Comparison of ENCODE assay signal across 21 cellular contexts in the genomic region with DNA sequence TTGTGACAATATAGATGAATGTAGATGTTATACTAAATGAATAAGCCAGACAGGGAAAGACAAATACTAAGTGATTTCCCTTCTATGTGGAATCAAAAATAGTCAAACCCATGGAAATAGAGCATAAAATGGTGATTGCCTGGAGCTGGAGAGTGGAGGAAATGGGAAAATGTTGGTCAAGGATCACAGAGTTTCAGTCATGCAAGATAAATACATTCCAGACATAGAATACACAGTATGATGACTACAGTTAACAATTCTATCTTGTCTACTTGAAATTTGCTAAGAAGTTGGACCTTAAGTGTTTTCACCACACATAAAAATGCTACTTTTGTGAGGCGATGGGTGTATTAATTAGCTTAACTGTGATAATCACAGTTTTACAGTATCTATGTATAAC.
"Had no signal": no experiment of that assay in that cellular context is flagged by ENCODE, and none has a peak within 500 bp of the region (broad histone marks: within the 10 kb centered on the region; RNA-seq: fewer than 3 reads in every experiment).

No MANE protein-coding gene starts in this region.

- H3K4me3 Mint-ChIP-seq: activated B cell treated with CpG ODN at 0.5 μM for 24 hours; activated T-cell treated with anti-CD3 and anti-CD28 coated beads, Interleukin-2, amount 50 U/mL, for 4 hours; central memory CD8-positive, alpha-beta T cell; effector memory CD8-positive, alpha-beta T cell; natural killer cell treated with Interleukin-12 subunit alpha and Interleukin-12 subunit beta and Interleukin-15 and Interleukin-18, amount 100 ng/mL, for 72 hours; stimulated activated effector memory CD8-positive, alpha-beta T cell treated with anti-CD3 and anti-CD28 coated beads, Interleukin-12 subunit alpha, Interleukin-12 subunit beta, amount 100 ng/mL, for 72 hours; stimulated activated naive CD8-positive, alpha-beta T cell treated with anti-CD3 and anti-CD28 coated beads, Interleukin-15, amount 100 ng/mL, for 72 hours had no signal

- ATAC-seq: activated T-cell treated with anti-CD3 and anti-CD28 coated beads, Interleukin-2, amount 50 U/mL, for 4 hours; effector memory CD8-positive, alpha-beta T cell; heart right ventricle; natural killer cell treated with Interleukin-12 subunit alpha and Interleukin-12 subunit beta and Interleukin-15 and Interleukin-18, amount 100 ng/mL, for 72 hours; pancreas; psoas muscle; right cardiac atrium; stimulated activated effector memory CD8-positive, alpha-beta T cell treated with anti-CD3 and anti-CD28 coated beads, Interleukin-12 subunit alpha, Interleukin-12 subunit beta, amount 100 ng/mL, for 72 hours; stimulated activated naive CD8-positive, alpha-beta T cell treated with anti-CD3 and anti-CD28 coated beads, Interleukin-15, amount 100 ng/mL, for 72 hours had no signal

- H3K4me1 Mint-ChIP-seq: activated B cell treated with CpG ODN at 0.5 μM for 24 hours; central memory CD8-positive, alpha-beta T cell; stimulated activated effector memory CD8-positive, alpha-beta T cell treated with anti-CD3 and anti-CD28 coated beads, Interleukin-12 subunit alpha, Interleukin-12 subunit beta, amount 100 ng/mL, for 72 hours; stimulated activated naive CD8-positive, alpha-beta T cell treated with anti-CD3 and anti-CD28 coated beads, Interleukin-15, amount 100 ng/mL, for 72 hours had no signal

- H3K27ac Mint-ChIP-seq: activated B cell treated with CpG ODN at 0.5 μM for 24 hours; activated T-helper 2 cell treated with anti-CD3 and anti-CD28 coated beads, Interferon-gamma antibody, Interleukin-2, Interleukin-4, amounts not matched to agents 10 μg/mL and 5 μg/mL and 100 μg/mL, durations not matched to agents 14 hours and 24 hours and 36 hours; effector memory CD8-positive, alpha-beta T cell; natural killer cell treated with Interleukin-12 subunit alpha and Interleukin-12 subunit beta and Interleukin-15 and Interleukin-18, amount 100 ng/mL, for 72 hours; stimulated activated effector memory CD8-positive, alpha-beta T cell treated with anti-CD3 and anti-CD28 coated beads, Interleukin-12 subunit alpha, Interleukin-12 subunit beta, amount 100 ng/mL, for 72 hours; stimulated activated naive CD8-positive, alpha-beta T cell treated with anti-CD3 and anti-CD28 coated beads, Interleukin-15, amount 100 ng/mL, for 72 hours had no signal

- H3K27me3 Mint-ChIP-seq: activated B cell treated with CpG ODN at 0.5 μM for 24 hours; central memory CD8-positive, alpha-beta T cell; effector memory CD8-positive, alpha-beta T cell; natural killer cell treated with Interleukin-12 subunit alpha and Interleukin-12 subunit beta and Interleukin-15 and Interleukin-18, amount 100 ng/mL, for 72 hours; stimulated activated naive CD8-positive, alpha-beta T cell treated with anti-CD3 and anti-CD28 coated beads, Interleukin-15, amount 100 ng/mL, for 72 hours had no signal

- DNase-seq: activated B cell treated with CpG ODN at 0.5 μM for 24 hours; activated CD4-positive, alpha-beta T cell treated with anti-CD3 and anti-CD28 coated beads for 4 hours; activated CD4-positive, alpha-beta T cell treated with anti-CD3 and anti-CD28 coated beads, Interleukin-2, amount 50 U/mL, for 48 hours; activated CD8-positive, alpha-beta memory T cell treated with anti-CD3 and anti-CD28 coated beads, Interleukin-2, amount 50 U/mL, for 48 hours; activated naive CD4-positive, alpha-beta T cell treated with Interleukin-2 at 50 U/mL for 16 hours; activated T-cell treated with anti-CD3 and anti-CD28 coated beads, Interleukin-2, amount 50 U/mL, for 4 hours; amygdala; effector memory CD8-positive, alpha-beta T cell; heart right ventricle; midbrain; pancreas; psoas muscle; right cardiac atrium; stimulated activated CD4-positive, alpha-beta T cell treated with anti-CD3 and anti-CD28 coated beads, Interleukin-1b, Interleukin-23, amount 100 ng/mL, for 48 hours; stimulated activated naive CD8-positive, alpha-beta T cell treated with anti-CD3 and anti-CD28 coated beads, Interleukin-15, amount 100 ng/mL, for 72 hours; T-helper 1 cell; tibial artery had no signal

- H3K36me3 Mint-ChIP-seq: natural killer cell treated with Interleukin-12 subunit alpha and Interleukin-12 subunit beta and Interleukin-15 and Interleukin-18, amount 100 ng/mL, for 72 hours; stimulated activated effector memory CD8-positive, alpha-beta T cell treated with anti-CD3 and anti-CD28 coated beads, Interleukin-12 subunit alpha, Interleukin-12 subunit beta, amount 100 ng/mL, for 72 hours had no signal
